8 cellular contexts compared by ENCODE assay signal in genomic region chr17:7237266-7237760, GRCh38. TPM values are rescaled to one million over a fixed set of nuclear protein-coding genes. Genes with fewer than 3 reads are reported as not detected.
DNase-seq lines count a peak whose midpoint lies in the region; ATAC-seq and TF ChIP-seq lines count a peak whose summit lies in the region.

No MANE protein-coding gene starts in this region.

- peak overlapping the region; percentile 72 for H3K4me2 ChIP-seq in Loucy (ENCODE audit: low read depth, low read length, poor library complexity, severe bottlenecking)

- peaks cover 46 to 82% (median 70%) of the 10 kb centered on the region in 4 donors for H3K4me1 Mint-ChIP-seq in naive thymus-derived CD8-positive, alpha-beta T cell

- peak overlapping the region; percentile 75 to 98 (median 94) for H3K4me3 Mint-ChIP-seq in naive thymus-derived CD8-positive, alpha-beta T cell

- intact Hi-C loops in colonic mucosa (cut with DNase I): no loop called here

- no peak for DNase-seq in AG09309 (ENCODE audit: low read depth)
- no peak for DNase-seq in colonic mucosa
- no peak for DNase-seq in naive thymus-derived CD8-positive, alpha-beta T cell
- DNase-seq in OCI-M2 (lab: John Stamatoyannopoulos, UW; ENCODE audit: unreplicated experiment): no peak
- no peak for DNase-seq in NCI-H446 treated with DMSO at 0.1 percent for 48 hours (lab: John Stamatoyannopoulos, UW)
- no peak for DNase-seq in stimulated activated naive CD4-positive, alpha-beta T cell treated with Interleukin-2 at 50 U/mL for 16 hours (lab: John Stamatoyannopoulos, UW)
- no peak for DNase-seq in NCI-H128 (lab: John Stamatoyannopoulos, UW; ENCODE audit: unreplicated experiment)

- H3K4me1 ChIP-seq in Loucy (ENCODE audit: insufficient read depth, low read length, poor library complexity, severe bottlenecking) (peaks cover 40% of the 10 kb centered on the region), colonic mucosa (peaks cover 28% of the 10 kb centered on the region)

- H3K79me2 ChIP-seq in Loucy (ENCODE audit: insufficient read depth, low read length): peaks cover 81% of the 10 kb centered on the region

- peaks cover 5% of the 10 kb centered on the region for H3K27me3 ChIP-seq in Loucy (ENCODE audit: insufficient read depth, low read length, poor library complexity, severe bottlenecking)
- no peaks in the 10 kb centered on the region for H3K27me3 ChIP-seq in colonic mucosa

- H3K36me3 ChIP-seq in Loucy (ENCODE audit: insufficient read depth, low read length) (peaks cover 18% of the 10 kb centered on the region; the same call in 1 of the 2 replicates), colonic mucosa (peaks cover 5% of the 10 kb centered on the region)

- H3K4me3 ChIP-seq in AG09309 (ENCODE audit: control insufficient read depth, low read depth, low read length) (peak overlapping the region; percentile 73), Loucy (ENCODE audit: low read length, poor library complexity, severe bottlenecking) (peak overlapping the region; percentile 96), colonic mucosa (peak overlapping the region; percentile 95)

- POLR2A ChIA-PET in naive thymus-derived CD8-positive, alpha-beta T cell (lab: Charles Lee): interaction anchor here (1.3 to 18.2 kb wide), 8 partner anchors 12 to 450 kb away, joined by 3 to 371 read pairs (median 8); partner anchors contain the start of genes ACADVL, CTDNEP1, DLG4 and ELP5

- peaks cover 0 to 37% (median 2%) of the 10 kb centered on the region in 3 donors for H3K36me3 Mint-ChIP-seq in naive thymus-derived CD8-positive, alpha-beta T cell

- peaks cover 0 to 1% (median 0%) of the 10 kb centered on the region in 5 donors for H3K27me3 Mint-ChIP-seq in naive thymus-derived CD8-positive, alpha-beta T cell

- H3K9me3 Mint-ChIP-seq in naive thymus-derived CD8-positive, alpha-beta T cell: no peaks in the 10 kb centered on the region

- peak overlapping the region; percentile 13 to 99 (median 90) for H3K27ac Mint-ChIP-seq in naive thymus-derived CD8-positive, alpha-beta T cell

- H3K9ac ChIP-seq in Loucy (ENCODE audit: low read depth, low read length, poor library complexity, severe bottlenecking) (peak overlapping the region; percentile 98), colonic mucosa (ENCODE audit: low read depth in 2 of 2, low read length in 2 of 2) (peak overlapping the region in 1 of 2 donors; percentile 82)

- H3K27ac ChIP-seq in colonic mucosa: peak overlapping the region; percentile 99

- H3F3A ChIP-seq in Loucy (ENCODE audit: low read depth): peaks cover 9% of the 10 kb centered on the region

- no peaks in the 10 kb centered on the region for H3K9me2 ChIP-seq in Loucy (replicated peaks; ENCODE audit: low read depth, low read length)

- no peak overlapping the region for H2AFZ ChIP-seq in Loucy (ENCODE audit: low read length)

- TF ChIP-seq CTCF in AG09309 (IDR thresholded peaks at IDR 0.05; ENCODE audit: control insufficient read depth, insufficient read depth, low read depth, low read length, missing control alignments) (no peak), Loucy (conservative IDR thresholded peaks at IDR 0.05; ENCODE audit: low read length) (no peak), colonic mucosa (IDR thresholded peaks at IDR 0.05) (no peak)

- no peak for ATAC-seq in naive thymus-derived CD8-positive, alpha-beta T cell

- peaks cover 38% of the 10 kb centered on the region for H4K20me1 ChIP-seq in Loucy (ENCODE audit: insufficient read depth, low read length, poor library complexity, severe bottlenecking)

- H3K9me3 ChIP-seq in Loucy (ENCODE audit: insufficient read depth, low read depth, low read length) (no peaks in the 10 kb centered on the region), colonic mucosa (no peaks in the 10 kb centered on the region)

RNA-seq across cellular contexts. Expression of gene PHF23, which starts 1.9 kb away (rescaled TPM):
- total RNA-seq in colonic mucosa: 10 to 100 TPM; 29.8 to 38.6 TPM
- total RNA-seq in naive thymus-derived CD8-positive, alpha-beta T cell: 10 to 100 TPM; 49.9 to 53.9 TPM
- polyA plus RNA-seq in naive thymus-derived CD8-positive, alpha-beta T cell: 10 to 100 TPM; 18.1 to 35.7 (median 22.2) TPM

RNA-seq across cellular contexts. Expression of gene DVL2, which starts 3.0 kb away (rescaled TPM):
- total RNA-seq in colonic mucosa: 10 to 100 TPM; 32.4 to 42.4 TPM
- total RNA-seq in naive thymus-derived CD8-positive, alpha-beta T cell: 10 to 100 TPM; 80.7 to 81.5 TPM
- 10 to 100 TPM; 19.3 to 26.5 (median 19.3) TPM for polyA plus RNA-seq in naive thymus-derived CD8-positive, alpha-beta T cell

RNA-seq across cellular contexts. Expression of gene GABARAP, which starts 4.9 kb away (rescaled TPM):
- total RNA-seq in colonic mucosa: 100 to 1,000 TPM; 378 to 513 TPM
- 100 to 1,000 TPM; 268 to 280 TPM for total RNA-seq in naive thymus-derived CD8-positive, alpha-beta T cell
- polyA plus RNA-seq in naive thymus-derived CD8-positive, alpha-beta T cell: 100 to 1,000 TPM; 799 to 964 (median 817) TPM

RNA-seq across cellular contexts. Expression of gene CTDNEP1, which starts 14.2 kb away (rescaled TPM):
- total RNA-seq in colonic mucosa: 100 to 1,000 TPM; 124 to 145 TPM
- 100 to 1,000 TPM; 138 to 142 TPM for total RNA-seq in naive thymus-derived CD8-positive, alpha-beta T cell
- polyA plus RNA-seq in naive thymus-derived CD8-positive, alpha-beta T cell: 10 to 100 TPM; 33.6 to 42.3 (median 39.7) TPM

RNA-seq across cellular contexts. Expression of gene ELP5, which starts 14.7 kb away (rescaled TPM):
- total RNA-seq in colonic mucosa: 10 to 100 TPM; 34.4 to 77.9 TPM
- 10 to 100 TPM; 35.1 to 36.1 TPM for total RNA-seq in naive thymus-derived CD8-positive, alpha-beta T cell
- polyA plus RNA-seq in naive thymus-derived CD8-positive, alpha-beta T cell: 10 to 100 TPM; 55.5 to 94.0 (median 70.8) TPM
